In genomic region chr4:111602848-111603247, GRCh38 we compare ENCODE assay signal across 18 cellular contexts.
DNase-seq lines count a peak whose midpoint lies in the region; ATAC-seq and TF ChIP-seq lines count a peak whose summit lies in the region.
"Had no signal": no experiment of that assay in that cellular context is flagged by ENCODE, and none has a peak within 500 bp of the region (broad histone marks: within the 10 kb centered on the region; RNA-seq: fewer than 3 reads in every experiment).

No MANE protein-coding gene starts in this region.

- POLR2A ChIA-PET in naive thymus-derived CD8-positive, alpha-beta T cell (lab: Charles Lee), result no interaction called here

- no peak overlapping the region for H3K9ac ChIP-seq in Loucy (ENCODE audit: low read depth, low read length, poor library complexity, severe bottlenecking)

- H3K4me3 Mint-ChIP-seq in naive thymus-derived CD8-positive, alpha-beta T cell, result no peak overlapping the region
- H3K4me3 Mint-ChIP-seq: activated CD4-positive, alpha-beta memory T cell treated with anti-CD3 and anti-CD28 coated beads for 36 hours; activated naive CD4-positive, alpha-beta T cell treated with anti-CD3 and anti-CD28 coated beads for 36 hours had no signal

- 70 to 73% methylated on average over 1 of the region's 1 CpG for WGBS in lower leg skin, 2 donors

- H3K4me2 ChIP-seq in Loucy (ENCODE audit: low read depth, low read length, poor library complexity, severe bottlenecking), result no peak overlapping the region

- H3K4me3 ChIP-seq in Loucy (ENCODE audit: low read length, poor library complexity, severe bottlenecking) (no peak overlapping the region), lower leg skin (ENCODE audit: low read depth, poor library complexity, severe bottlenecking) (no peak overlapping the region)
- H3K4me3 ChIP-seq: left ventricle myocardium inferior, MG63, tibial artery had no signal

- no peaks in the 10 kb centered on the region for H4K20me1 ChIP-seq in Loucy (ENCODE audit: insufficient read depth, low read length, poor library complexity, severe bottlenecking)

- ATAC-seq in naive thymus-derived CD8-positive, alpha-beta T cell, result no peak

- DNase-seq in SHP77 treated with DMSO at 0.1 percent for 48 hours (lab: John Stamatoyannopoulos, UW) (peak; percentile 0), SHP77 (lab: John Stamatoyannopoulos, UW) (no peak), astrocyte of the hippocampus (ENCODE audit: low read depth, low spot score) (peak; percentile 28), stromal cell of bone marrow (ENCODE audit: low read depth) (peak; percentile 9), lower leg skin (ENCODE audit: low spot score in 2 of 2) (no peak)
- no peak for DNase-seq in activated CD4-positive, alpha-beta T cell treated with anti-CD3 and anti-CD28 coated beads for 48 hours
- no peak for DNase-seq in naive thymus-derived CD8-positive, alpha-beta T cell
- DNase-seq: activated CD4-positive, alpha-beta memory T cell treated with anti-CD3 and anti-CD28 coated beads for 36 hours; activated naive CD4-positive, alpha-beta T cell treated with anti-CD3 and anti-CD28 coated beads for 36 hours; GDM1; head of caudate nucleus; left ventricle myocardium inferior; MG63; NCI-H446 treated with DMSO at 0.1 percent for 48 hours; small intestine; T-helper 1 cell; tibial artery had no signal

- H3K36me3 Mint-ChIP-seq in naive thymus-derived CD8-positive, alpha-beta T cell, result no peaks in the 10 kb centered on the region
- H3K36me3 Mint-ChIP-seq: activated CD4-positive, alpha-beta memory T cell treated with anti-CD3 and anti-CD28 coated beads for 36 hours had no signal

- TF ChIP-seq CTCF in Loucy (conservative IDR thresholded peaks at IDR 0.05; ENCODE audit: low read length) (peak; percentile 51), lower leg skin (IDR thresholded peaks at IDR 0.05) (no peak)

- intact Hi-C loops in lower leg skin (cut with DNase I; ENCODE audit: low total_unique reads), result no loop called here

- TF ChIP-seq POLR2A in lower leg skin (IDR thresholded peaks at IDR 0.05), result no peak

- no peak overlapping the region for H3K27ac Mint-ChIP-seq in naive thymus-derived CD8-positive, alpha-beta T cell
- H3K27ac Mint-ChIP-seq: activated CD4-positive, alpha-beta memory T cell treated with anti-CD3 and anti-CD28 coated beads for 36 hours; activated naive CD4-positive, alpha-beta T cell treated with anti-CD3 and anti-CD28 coated beads for 36 hours had no signal

- no peaks in the 10 kb centered on the region for H3K9me2 ChIP-seq in Loucy (replicated peaks; ENCODE audit: low read depth, low read length)

- H3K79me2 ChIP-seq in Loucy (ENCODE audit: insufficient read depth, low read length), result no peaks in the 10 kb centered on the region

- H3K27me3 Mint-ChIP-seq in naive thymus-derived CD8-positive, alpha-beta T cell, result no peaks in the 10 kb centered on the region
- H3K27me3 Mint-ChIP-seq: activated CD4-positive, alpha-beta memory T cell treated with anti-CD3 and anti-CD28 coated beads for 36 hours had no signal

- no peaks in the 10 kb centered on the region for H3K9me3 ChIP-seq in Loucy (ENCODE audit: insufficient read depth, low read depth, low read length)
- H3K9me3 ChIP-seq: left ventricle myocardium inferior, MG63, tibial artery had no signal

- H3K36me3 ChIP-seq in Loucy (ENCODE audit: insufficient read depth, low read length), result no peaks in the 10 kb centered on the region
- H3K36me3 ChIP-seq: left ventricle myocardium inferior, MG63, tibial artery had no signal

- H3K9me3 Mint-ChIP-seq in naive thymus-derived CD8-positive, alpha-beta T cell, result peaks cover 0 to 16% (median 2%) of the 10 kb centered on the region in 9 donors
- H3K9me3 Mint-ChIP-seq: activated CD4-positive, alpha-beta memory T cell treated with anti-CD3 and anti-CD28 coated beads for 36 hours; activated naive CD4-positive, alpha-beta T cell treated with anti-CD3 and anti-CD28 coated beads for 36 hours had no signal

- H3K4me1 Mint-ChIP-seq in naive thymus-derived CD8-positive, alpha-beta T cell, result no peaks in the 10 kb centered on the region

- H2AFZ ChIP-seq in Loucy (ENCODE audit: low read length), result no peak overlapping the region

- no peaks in the 10 kb centered on the region for H3K27me3 ChIP-seq in Loucy (ENCODE audit: insufficient read depth, low read length, poor library complexity, severe bottlenecking)
- H3K27me3 ChIP-seq: MG63, tibial artery had no signal

- H3K4me1 ChIP-seq in Loucy (ENCODE audit: insufficient read depth, low read length, poor library complexity, severe bottlenecking), result no peaks in the 10 kb centered on the region
- H3K4me1 ChIP-seq: left ventricle myocardium inferior, tibial artery had no signal

- no peaks in the 10 kb centered on the region for H3F3A ChIP-seq in Loucy (ENCODE audit: low read depth)

Comparison
In these comparisons a context has a peak if more than half of its experiments do, and no peak if none do; other contexts are left out.
1. DNase-seq: peak in SHP77 treated with DMSO at 0.1 percent for 48 hours (single experiment), astrocyte of the hippocampus (single experiment) and stromal cell of bone marrow (single experiment); none in SHP77 (0 of 2), lower leg skin (0 of 2), activated CD4-positive, alpha-beta T cell treated with anti-CD3 and anti-CD28 coated beads for 48 hours (single experiment) and naive thymus-derived CD8-positive, alpha-beta T cell (0 of 10).